19 cellular contexts compared by ENCODE assay signal in the genomic region with DNA sequence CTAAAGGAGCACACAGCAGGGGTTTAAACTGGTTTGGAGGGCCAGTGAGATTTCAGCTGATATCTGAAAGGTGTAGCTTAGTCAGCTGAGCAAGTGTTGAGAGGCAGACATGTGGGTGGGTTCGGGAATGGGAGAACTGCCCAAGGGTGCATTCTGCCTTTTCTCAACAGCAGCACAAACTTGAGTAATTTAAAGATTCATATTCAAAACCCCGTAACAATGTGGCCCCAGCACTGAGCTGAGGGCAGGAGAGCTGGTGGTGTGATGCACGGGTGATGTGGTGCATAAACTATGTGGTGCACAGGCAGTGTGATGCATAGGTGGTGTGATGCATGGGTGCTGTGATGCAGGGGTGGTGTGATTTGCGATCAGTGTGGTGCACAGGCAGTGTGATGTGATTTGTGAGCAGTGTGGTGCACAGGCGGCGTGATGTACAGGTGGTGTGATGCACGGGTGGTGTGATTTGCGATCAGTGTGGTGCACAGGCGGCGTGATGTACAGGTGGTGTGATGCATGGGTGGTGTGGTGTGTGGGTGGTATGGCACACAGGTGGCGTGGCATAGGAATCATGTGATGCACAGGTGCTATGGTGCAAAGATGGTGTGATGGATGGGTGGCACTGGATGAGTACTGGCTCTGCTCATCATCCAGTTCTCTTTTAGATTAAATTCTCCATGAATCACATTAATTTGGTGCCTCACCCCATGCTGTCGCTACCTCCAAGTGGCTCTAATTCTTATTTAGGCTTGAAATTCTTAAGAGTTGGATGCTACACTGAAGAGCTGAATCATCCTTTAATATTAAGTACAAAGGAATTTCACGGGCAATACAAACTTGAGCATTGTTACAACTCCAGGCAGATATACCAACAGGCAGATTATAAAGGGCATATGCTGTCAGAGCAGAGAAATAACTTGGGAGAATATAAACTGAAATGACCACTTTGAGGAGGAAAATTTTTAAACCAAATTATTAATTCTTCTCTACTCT. TPM values are rescaled to one million over a fixed set of nuclear protein-coding genes. Genes with fewer than 3 reads are reported as not detected.
A peak's percentile ranks its signal among the peaks of the same experiment; 100 is the strongest.
DNase-seq lines count a peak whose midpoint lies in the region; ATAC-seq and TF ChIP-seq lines count a peak whose summit lies in the region.
"Had no signal": no experiment of that assay in that cellular context is flagged by ENCODE, and none has a peak within 500 bp of the region (broad histone marks: within the 10 kb centered on the region; RNA-seq: fewer than 3 reads in every experiment).

No MANE protein-coding gene starts in this region.

- no peaks in the 10 kb centered on the region for H3K9me3 Mint-ChIP-seq in CD8-positive, alpha-beta T cell
- no peaks in the 10 kb centered on the region for H3K9me3 Mint-ChIP-seq in HFFc6
- H3K9me3 Mint-ChIP-seq: activated CD4-positive, alpha-beta T cell treated with anti-CD3 and anti-CD28 coated beads, Interleukin-2, amount 10 ng/mL, durations not matched to agents 24 days and 14 days; activated naive CD4-positive, alpha-beta T cell treated with anti-CD3 and anti-CD28 coated beads for 36 hours had no signal

- H3K79me1 ChIP-seq in mesenchymal stem cell (replicated peaks; ENCODE audit: low read length, poor library complexity, severe bottlenecking), result peaks cover 28% of the 10 kb centered on the region

- H3K4me1 Mint-ChIP-seq in CD8-positive, alpha-beta T cell (ENCODE audit: low read depth), result peaks cover 40% of the 10 kb centered on the region
- H3K4me1 Mint-ChIP-seq in HFFc6 (ENCODE audit: low read depth), result peaks cover 76% of the 10 kb centered on the region

- H3K27me3 ChIP-seq in CD8-positive, alpha-beta T cell (ENCODE audit: insufficient read depth, low read length), result no peaks in the 10 kb centered on the region
- no peaks in the 10 kb centered on the region for H3K27me3 ChIP-seq in mesenchymal stem cell (ENCODE audit: control insufficient read depth in 1 of 2, insufficient read depth in 1 of 2, low read length in 2 of 2)
- no peaks in the 10 kb centered on the region for H3K27me3 ChIP-seq in suprapubic skin

- H3K4me3 Mint-ChIP-seq in CD8-positive, alpha-beta T cell, result no peak overlapping the region
- peak overlapping the region; percentile 44 for H3K4me3 Mint-ChIP-seq in HFFc6
- H3K4me3 Mint-ChIP-seq: activated CD4-positive, alpha-beta T cell treated with anti-CD3 and anti-CD28 coated beads, Interleukin-2, amount 10 ng/mL, durations not matched to agents 24 days and 14 days; activated naive CD4-positive, alpha-beta T cell treated with anti-CD3 and anti-CD28 coated beads for 36 hours; brain had no signal

- H3K9ac ChIP-seq in mesenchymal stem cell (ENCODE audit: low read length), result no peak overlapping the region

- no peak overlapping the region for H4K8ac ChIP-seq in mesenchymal stem cell (ENCODE audit: low read length)

- H3K23ac ChIP-seq in mesenchymal stem cell (ENCODE audit: low read length in 2 of 2), result peak overlapping the region in 1 of 2 experiments; percentile 2

- WGBS in mesenchymal stem cell, result 88% methylated on average over 10 of the region's 13 CpGs
- 91% methylated on average over 13 of the region's 13 CpGs for WGBS in suprapubic skin

- no peak overlapping the region for H2AFZ ChIP-seq in mesenchymal stem cell (ENCODE audit: low read depth, low read length)

- no peak for ATAC-seq in CD8-positive, alpha-beta T cell
- ATAC-seq in HG02938 (IDR thresholded peaks at IDR 0.05; ENCODE audit: unreplicated experiment), result no peak
- ATAC-seq: lower lobe of right lung had no signal

- peak overlapping the region; percentile 15 for H3K27ac Mint-ChIP-seq in CD8-positive, alpha-beta T cell
- peak overlapping the region; percentile 91 for H3K27ac Mint-ChIP-seq in HFFc6
- H3K27ac Mint-ChIP-seq: activated CD4-positive, alpha-beta T cell treated with anti-CD3 and anti-CD28 coated beads, Interleukin-2, amount 10 ng/mL, durations not matched to agents 24 days and 14 days; activated naive CD4-positive, alpha-beta T cell treated with anti-CD3 and anti-CD28 coated beads for 36 hours had no signal

- H3K27ac ChIP-seq in CD8-positive, alpha-beta T cell (ENCODE audit: low read depth, low read length), result no peak overlapping the region
- H3K27ac ChIP-seq in mesenchymal stem cell (ENCODE audit: low read length, poor library complexity, severe bottlenecking) (peak overlapping the region; percentile 31), suprapubic skin (no peak overlapping the region)
- H3K27ac ChIP-seq: lower lobe of right lung, SK-N-MC had no signal

- no peak for DNase-seq in CD8-positive, alpha-beta T cell
- DNase-seq in HFFc6 (peak; percentile 54), amniotic epithelial cell (ENCODE audit: low read depth) (peak; percentile 54), mesenchymal stem cell (no peak), suprapubic skin (ENCODE audit: low spot score in 2 of 2) (no peak), NCI-H524 (lab: John Stamatoyannopoulos, UW) (no peak)
- no peak for DNase-seq in activated CD8-positive, alpha-beta memory T cell treated with anti-CD3 and anti-CD28 coated beads for 24 hours
- DNase-seq: activated CD4-positive, alpha-beta T cell treated with anti-CD3 and anti-CD28 coated beads, Interleukin-2, amount 10 ng/mL, durations not matched to agents 24 days and 14 days; activated naive CD4-positive, alpha-beta T cell treated with anti-CD3 and anti-CD28 coated beads for 36 hours; activated T-cell treated with anti-CD3 and anti-CD28 coated beads for 4 hours; dermis blood vessel endothelial cell; DMS53; lower lobe of right lung; NCI-H2081 treated with DMSO at 0.1 percent for 48 hours; NCI-H69; stimulated activated CD4-positive, alpha-beta T cell treated with anti-CD3 and anti-CD28 coated beads, Interleukin-4, amount 100 ng/mL, for 1 hour had no signal

- no peak overlapping the region for H2BK120ac ChIP-seq in mesenchymal stem cell (ENCODE audit: low read depth, low read length)

- peaks cover 15% of the 10 kb centered on the region for H3K4me1 ChIP-seq in CD8-positive, alpha-beta T cell (ENCODE audit: insufficient read depth, low read length)
- peaks cover 51% of the 10 kb centered on the region for H3K4me1 ChIP-seq in mesenchymal stem cell (ENCODE audit: control insufficient read depth, insufficient read depth, low read depth, low read length)
- peaks cover 27% of the 10 kb centered on the region for H3K4me1 ChIP-seq in suprapubic skin

- CTCF ChIA-PET in CD8-positive, alpha-beta T cell (lab: Charles Lee), result no interaction called here

- H2BK5ac ChIP-seq in mesenchymal stem cell (ENCODE audit: low read depth, low read length, poor library complexity, severe bottlenecking), result no peak overlapping the region

- peak overlapping the region in 1 of 2 experiments; percentile 71 for H3K18ac ChIP-seq in mesenchymal stem cell (ENCODE audit: low read depth in 1 of 2, low read length in 2 of 2)

- H3K4me2 ChIP-seq in mesenchymal stem cell (ENCODE audit: low read length, poor library complexity, severe bottlenecking), result no peak overlapping the region

- H2AK5ac ChIP-seq in mesenchymal stem cell (ENCODE audit: low read length, severe bottlenecking), result peak overlapping the region; percentile 79

- no peaks in the 10 kb centered on the region for H3K27me3 Mint-ChIP-seq in CD8-positive, alpha-beta T cell (ENCODE audit: low read depth)
- H3K27me3 Mint-ChIP-seq in HFFc6 (ENCODE audit: insufficient read depth), result no peaks in the 10 kb centered on the region
- H3K27me3 Mint-ChIP-seq: activated CD4-positive, alpha-beta T cell treated with anti-CD3 and anti-CD28 coated beads, Interleukin-2, amount 10 ng/mL, durations not matched to agents 24 days and 14 days had no signal

- intact Hi-C loops in CD8-positive, alpha-beta T cell (cut with DNase I, micrococcal nuclease), result loop anchor here in 1 of 2 experiments (10.0 kb wide), 1 partner anchor 147 kb away; no protein-coding TSS in a partner anchor

- H3K4ac ChIP-seq in mesenchymal stem cell (ENCODE audit: low read depth in 1 of 2, low read length in 2 of 2), result no peak overlapping the region

- no peaks in the 10 kb centered on the region for H3K36me3 ChIP-seq in CD8-positive, alpha-beta T cell (ENCODE audit: insufficient read depth, low read length)
- H3K36me3 ChIP-seq in mesenchymal stem cell (ENCODE audit: control insufficient read depth in 1 of 2, insufficient read depth in 2 of 2, low read depth in 1 of 2, low read length in 2 of 2), result peaks cover 8 to 34% of the 10 kb centered on the region in 2 experiments
- no peaks in the 10 kb centered on the region for H3K36me3 ChIP-seq in suprapubic skin

- no peak overlapping the region for H3K4me3 ChIP-seq in CD8-positive, alpha-beta T cell (ENCODE audit: low read depth, low read length)
- H3K4me3 ChIP-seq in mesenchymal stem cell (ENCODE audit: insufficient read depth in 1 of 2, low read depth in 1 of 2, low read length in 2 of 2), result no peak overlapping the region
- H3K4me3 ChIP-seq in suprapubic skin, result no peak overlapping the region
- H3K4me3 ChIP-seq: lower lobe of right lung, SK-N-MC had no signal

- no peak overlapping the region for H3K14ac ChIP-seq in mesenchymal stem cell (ENCODE audit: low read length in 2 of 2)

- H3K9me3 ChIP-seq in CD8-positive, alpha-beta T cell (ENCODE audit: low read length), result no peaks in the 10 kb centered on the region
- no peaks in the 10 kb centered on the region for H3K9me3 ChIP-seq in mesenchymal stem cell (ENCODE audit: control insufficient read depth, low read length)
- no peaks in the 10 kb centered on the region for H3K9me3 ChIP-seq in suprapubic skin
- H3K9me3 ChIP-seq: lower lobe of right lung had no signal

- no peak for TF ChIP-seq POLR2A in suprapubic skin (IDR thresholded peaks at IDR 0.05)

- TF ChIP-seq CTCF in CD8-positive, alpha-beta T cell (IDR thresholded peaks at IDR 0.05), result no peak
- TF ChIP-seq CTCF in HFFc6 (IDR thresholded peaks at IDR 0.05), result no peak
- no peak for TF ChIP-seq CTCF in suprapubic skin (IDR thresholded peaks at IDR 0.05)

- no peak overlapping the region for H2BK15ac ChIP-seq in mesenchymal stem cell (ENCODE audit: low read depth, poor library complexity, severe bottlenecking)

- H4K91ac ChIP-seq in mesenchymal stem cell (ENCODE audit: low read length), result no peak overlapping the region

- POLR2A ChIA-PET in CD8-positive, alpha-beta T cell (lab: Charles Lee), result no interaction called here

- H3K36me3 Mint-ChIP-seq in CD8-positive, alpha-beta T cell, result peaks cover 20% of the 10 kb centered on the region
- H3K36me3 Mint-ChIP-seq in HFFc6 (ENCODE audit: low read depth), result peaks cover 44% of the 10 kb centered on the region

- TF ChIP-seq EP300 in suprapubic skin (IDR thresholded peaks at IDR 0.05), result no peak

- H2BK12ac ChIP-seq in mesenchymal stem cell (ENCODE audit: low read length in 2 of 2), result no peak overlapping the region

RNA-seq across cellular contexts. Expression of gene DAP, which starts 53.5 kb away (rescaled TPM):
- total RNA-seq in CD8-positive, alpha-beta T cell, result 10 to 100 TPM; 30.0 to 35.0 TPM
- 100 to 1,000 TPM; 255 to 357 (median 285) TPM for total RNA-seq in HFFc6 (2021; fragmentation: NEBNext Ultra II Directional; extraction: Animal tissue kit (Norgen Biotek cat#: 25700))
- polyA plus RNA-seq in mesenchymal stem cell (2013, experiment 1 of 2), result 137 TPM
- 136 TPM for polyA plus RNA-seq in mesenchymal stem cell (2013, experiment 2 of 2)
- 10 to 100 TPM; 37.8 to 71.7 (median 56.4) TPM for total RNA-seq in suprapubic skin

Comparison
In these comparisons a context has a peak if more than half of its experiments do, and no peak if none do; other contexts are left out.
1. DNase-seq: peak in HFFc6 (single experiment) and amniotic epithelial cell (single experiment); none in CD8-positive, alpha-beta T cell (0 of 7), mesenchymal stem cell (single experiment), activated CD8-positive, alpha-beta memory T cell treated with anti-CD3 and anti-CD28 coated beads for 24 hours (single experiment), suprapubic skin (0 of 2) and NCI-H524 (0 of 2).